In genomic region chr5:76029739-76030138, GRCh38 we compare ENCODE assay signal across 28 cellular contexts. TPM values are rescaled to one million over a fixed set of nuclear protein-coding genes. Genes with fewer than 3 reads are reported as not detected.
"Had no signal": no experiment of that assay in that cellular context is flagged by ENCODE, and none has a peak within 500 bp of the region (broad histone marks: within the 10 kb centered on the region; RNA-seq: fewer than 3 reads in every experiment).

No MANE protein-coding gene starts in this region.

- H3K36me3 ChIP-seq: WERI-Rb-1 had no signal

- DNase-seq: activated CD4-positive, alpha-beta memory T cell treated with anti-CD3 and anti-CD28 coated beads, Interleukin-2, amount 10 ng/mL, durations not matched to agents 7 days and 5 days; activated CD4-positive, alpha-beta T cell treated with anti-CD3 and anti-CD28 coated beads for 36 hours; activated CD4-positive, alpha-beta T cell treated with anti-CD3 and anti-CD28 coated beads, Interleukin-2, amount 50 U/mL, for 1 hour; activated gamma-delta T cell; activated naive CD4-positive, alpha-beta T cell treated with anti-CD3 and anti-CD28 coated beads for 36 hours; activated T-cell treated with anti-CD3 and anti-CD28 coated beads for 4 hours; activated T-cell treated with anti-CD3 and anti-CD28 coated beads, Interleukin-2, amount 50 U/mL, for 48 hours; amygdala; Karpas-422; MM.1S; NCI-H1105 treated with DMSO at 0.1 percent for 48 hours; NCI-H146; NCI-H187 treated with DMSO at 0.1 percent for 48 hours; NCI-H2171; NCI-H2227 treated with DMSO at 0.1 percent for 48 hours; NCI-H446 treated with DMSO at 0.1 percent for 48 hours; NCI-H524 treated with DMSO at 0.1 percent for 48 hours; NCI-H748 treated with DMSO at 0.1 percent for 48 hours; OCI-M1; RPMI8226; T-helper 1 cell; WERI-Rb-1 had no signal

- ATAC-seq: activated CD4-positive, alpha-beta T cell treated with anti-CD3 and anti-CD28 coated beads for 36 hours; activated T-helper 17 cell treated with anti-CD3 and anti-CD28 coated beads, Interleukin-2, amount 50 U/mL, for 72 hours; Panc1; Right ventricle myocardium inferior had no signal

- H3K4me3 ChIP-seq: SK-N-MC had no signal

- FAIRE-seq: astrocyte had no signal

- H3K27ac ChIP-seq: SK-N-MC, WERI-Rb-1 had no signal

RNA-seq across cellular contexts. Expression of gene SV2C, which starts 53.4 kb away (rescaled TPM):
- total RNA-seq: activated CD8-positive, alpha-beta memory T cell treated with anti-CD3 and anti-CD28 coated beads for 36 hours; activated naive CD4-positive, alpha-beta T cell treated with anti-CD3 and anti-CD28 coated beads for 36 hours had no signal
